ENCODE assay signal across 9 cellular contexts in genomic region chr5:102681403-102681983, GRCh38.
DNase-seq lines count a peak whose midpoint lies in the region; ATAC-seq and TF ChIP-seq lines count a peak whose summit lies in the region.
"Had no signal": no experiment of that assay in that cellular context is flagged by ENCODE, and none has a peak within 500 bp of the region (broad histone marks: within the 10 kb centered on the region; RNA-seq: fewer than 3 reads in every experiment).

No MANE protein-coding gene starts in this region.

- H3K27me3 ChIP-seq in hepatocyte (no peaks in the 10 kb centered on the region), smooth muscle cell (ENCODE audit: low read depth) (no peaks in the 10 kb centered on the region)
- H3K27me3 ChIP-seq: BLaER1 treated with 17β-estradiol and CSF1 and Interleukin-3, amounts not matched to agents 10 nM and 100 nM had no signal

- H3K79me2 ChIP-seq in hepatocyte (no peaks in the 10 kb centered on the region), smooth muscle cell (ENCODE audit: low read depth) (no peaks in the 10 kb centered on the region)

- H3F3A ChIP-seq in smooth muscle cell (ENCODE audit: low read depth) = no peaks in the 10 kb centered on the region

- H4K20me1 ChIP-seq in hepatocyte (ENCODE audit: insufficient read depth, poor library complexity, severe bottlenecking) (no peaks in the 10 kb centered on the region), smooth muscle cell (ENCODE audit: low read depth) (no peaks in the 10 kb centered on the region)
- H4K20me1 ChIP-seq: BLaER1 treated with 17β-estradiol and CSF1 and Interleukin-3, amounts not matched to agents 10 nM and 100 nM had no signal

- no peaks in the 10 kb centered on the region for H3K9me2 ChIP-seq in hepatocyte (replicated peaks; ENCODE audit: insufficient read depth)

- no peaks in the 10 kb centered on the region for H3K36me3 ChIP-seq in hepatocyte (replicated peaks; ENCODE audit: insufficient read depth, low read depth)
- H3K36me3 ChIP-seq in smooth muscle cell (ENCODE audit: low read depth) = no peaks in the 10 kb centered on the region
- H3K36me3 ChIP-seq: BLaER1 treated with 17β-estradiol and CSF1 and Interleukin-3, amounts not matched to agents 10 nM and 100 nM had no signal

- TF ChIP-seq CTCF in hepatocyte (IDR thresholded peaks at IDR 0.05; ENCODE audit: poor library complexity) (peak; percentile 79), smooth muscle cell (IDR thresholded peaks at IDR 0.05; ENCODE audit: borderline replicate concordance, insufficient read depth, poor library complexity, severe bottlenecking) (peak; percentile 73)

- WGBS in hepatocyte (ENCODE audit: low lambda C conversion rate, missing lambda C conversion rate) = 41% methylated on average over 2 of the region's 2 CpGs
- WGBS in smooth muscle cell (ENCODE audit: low lambda C conversion rate) = 47% methylated on average over 2 of the region's 2 CpGs

- no peaks in the 10 kb centered on the region for H3K4me1 ChIP-seq in hepatocyte (ENCODE audit: insufficient read depth)
- H3K4me1 ChIP-seq in smooth muscle cell (ENCODE audit: low read depth) = no peaks in the 10 kb centered on the region
- H3K4me1 ChIP-seq: BLaER1 treated with 17β-estradiol and CSF1 and Interleukin-3, amounts not matched to agents 10 nM and 100 nM had no signal

- peak; percentile 71 for DNase-seq in SIG-M5 treated with dmso at 0.1 percent for 504 hours (lab: John Stamatoyannopoulos, UW; ENCODE audit: unreplicated experiment)
- DNase-seq in SIG-M5 (lab: John Stamatoyannopoulos, UW) = no peak
- peak; percentile 17 for DNase-seq in NCI-H1417 treated with DMSO at 0.1 percent for 48 hours (lab: John Stamatoyannopoulos, UW)
- DNase-seq in T follicular helper cell (ENCODE audit: low read depth) = peak; percentile 19
- peak in 48 of 58 donors; percentile 3 to 78 (median 36) for DNase-seq in anterior cingulate cortex (lab: John Stamatoyannopoulos, UW)
- DNase-seq in hepatocyte (ENCODE audit: low spot score) = peak; percentile 82
- peak; percentile 0 for DNase-seq in smooth muscle cell (lab: John Stamatoyannopoulos, UW; ENCODE audit: unreplicated experiment)

- H2AFZ ChIP-seq in hepatocyte = no peak overlapping the region
- no peak overlapping the region for H2AFZ ChIP-seq in smooth muscle cell (ENCODE audit: low read depth)

- H3K4me3 ChIP-seq in hepatocyte (no peak overlapping the region), smooth muscle cell (no peak overlapping the region)
- H3K4me3 ChIP-seq: BLaER1 treated with 17β-estradiol and CSF1 and Interleukin-3, amounts not matched to agents 10 nM and 100 nM had no signal

- peak; percentile 85 for ATAC-seq in HG02840 (IDR thresholded peaks at IDR 0.05; ENCODE audit: low FRiP score, unreplicated experiment)

- H3K4me2 ChIP-seq in hepatocyte = no peak overlapping the region
- no peak overlapping the region for H3K4me2 ChIP-seq in smooth muscle cell
- H3K4me2 ChIP-seq: BLaER1 treated with 17β-estradiol and CSF1 and Interleukin-3, amounts not matched to agents 10 nM and 100 nM had no signal

- no peak overlapping the region for H3K27ac ChIP-seq in hepatocyte
- no peak overlapping the region for H3K27ac ChIP-seq in smooth muscle cell (ENCODE audit: low read depth)
- H3K27ac ChIP-seq: BLaER1 treated with 17β-estradiol and CSF1 and Interleukin-3, amounts not matched to agents 10 nM and 100 nM had no signal

- H3K9ac ChIP-seq in smooth muscle cell (ENCODE audit: low read depth) = no peak overlapping the region
- H3K9ac ChIP-seq: BLaER1 treated with 17β-estradiol and CSF1 and Interleukin-3, amounts not matched to agents 10 nM and 100 nM had no signal

- H3K9me3 ChIP-seq in hepatocyte (ENCODE audit: low read depth) (no peaks in the 10 kb centered on the region), smooth muscle cell (replicated peaks; ENCODE audit: low read depth) (no peaks in the 10 kb centered on the region)
